ENCODE assay signal across 8 cellular contexts in genomic region chr15:44784918-44785274, GRCh38. TPM values are rescaled to one million over a fixed set of nuclear protein-coding genes. Genes with fewer than 3 reads are reported as not detected.
DNase-seq lines count a peak whose midpoint lies in the region; ATAC-seq, FAIRE-seq and TF ChIP-seq lines count a peak whose summit lies in the region.
"Not testable (repeated sequence)": the region's sequence is repeated elsewhere in the genome, so short reads cannot be mapped to it uniquely, and the experiment has no call there.

No MANE protein-coding gene starts in this region.

- TF ChIP-seq RAD21 in A549 (conservative IDR thresholded peaks at IDR 0.05 in 1 of 2, IDR thresholded peaks at IDR 0.05 in 1 of 2): not testable (repeated sequence)

- in situ Hi-C loops in GM23248 (cut with MboI): not testable (repeated sequence)

- not testable (repeated sequence) for ATAC-seq in A549; activated T-helper 17 cell treated with anti-CD3 and anti-CD28 coated beads, Interleukin-2, amount 50 U/mL, for 72 hours (replicated peaks)

- H3K27ac ChIP-seq in A549, GM23248: not testable (repeated sequence)
- H3K27ac ChIP-seq in SJCRH30 (peak overlapping the region; percentile 95), hepatocyte (peak overlapping the region; percentile 94)

- H3K9me3 Mint-ChIP-seq in activated T-helper 17 cell treated with anti-CD3 and anti-CD28 coated beads, Interleukin-2, amount 50 U/mL, for 72 hours; chondrocyte (ENCODE audit: low read depth); neural crest cell; stimulated activated naive CD8-positive, alpha-beta T cell treated with anti-CD3 and anti-CD28 coated beads, Interleukin-15, Interleukin-2, amounts not matched to agents 100 ng/mL and 50 ng/mL, for 24 hours: not testable (repeated sequence)

- H3K9me3 ChIP-seq in A549; GM23248 (ENCODE audit: low read depth); SJCRH30 (replicated peaks); hepatocyte (ENCODE audit: low read depth): not testable (repeated sequence)

- not testable (repeated sequence) for TF ChIP-seq EP300 in A549 (IDR thresholded peaks at IDR 0.05)

- H3K79me2 ChIP-seq in GM23248 (ENCODE audit: insufficient read depth); hepatocyte: not testable (repeated sequence)

- not testable (repeated sequence) for H3F3A ChIP-seq in GM23248 (ENCODE audit: insufficient read depth)

- H3K4me3 ChIP-seq in A549 (peak overlapping the region; percentile 65; the same call in 2 of the 3 replicates), GM23248 (peak overlapping the region; percentile 77), SJCRH30 (peak overlapping the region; percentile 76)
- H3K4me3 ChIP-seq in hepatocyte: not testable (repeated sequence)

- not testable (repeated sequence) for TF ChIP-seq POLR2A in A549 (IDR thresholded peaks at IDR 0.05; ENCODE audit: low read length)

- not testable (repeated sequence) for H3K4me1 Mint-ChIP-seq in activated T-helper 17 cell treated with anti-CD3 and anti-CD28 coated beads, Interleukin-2, amount 50 U/mL, for 72 hours; chondrocyte (ENCODE audit: low read depth)
- H3K4me1 Mint-ChIP-seq in neural crest cell: peaks cover 10% of the 10 kb centered on the region
- peaks cover 59% of the 10 kb centered on the region for H3K4me1 Mint-ChIP-seq in stimulated activated naive CD8-positive, alpha-beta T cell treated with anti-CD3 and anti-CD28 coated beads, Interleukin-15, Interleukin-2, amounts not matched to agents 100 ng/mL and 50 ng/mL, for 24 hours (ENCODE audit: low read depth)

- H3K9me2 ChIP-seq in GM23248 (ENCODE audit: insufficient read depth); hepatocyte (replicated peaks; ENCODE audit: insufficient read depth): not testable (repeated sequence)

- TF ChIP-seq CTCF in A549 (IDR thresholded peaks at IDR 0.05); hepatocyte (IDR thresholded peaks at IDR 0.05; ENCODE audit: poor library complexity); neural crest cell (conservative IDR thresholded peaks at IDR 0.05): not testable (repeated sequence)
- peak; percentile 51 for TF ChIP-seq CTCF in chondrocyte (IDR thresholded peaks at IDR 0.05)

- peak overlapping the region; percentile 76 for H3K4me3 Mint-ChIP-seq in activated T-helper 17 cell treated with anti-CD3 and anti-CD28 coated beads, Interleukin-2, amount 50 U/mL, for 72 hours
- H3K4me3 Mint-ChIP-seq in chondrocyte (ENCODE audit: unreplicated experiment): peak overlapping the region; percentile 95
- H3K4me3 Mint-ChIP-seq in neural crest cell: peak overlapping the region; percentile 94
- H3K4me3 Mint-ChIP-seq in stimulated activated naive CD8-positive, alpha-beta T cell treated with anti-CD3 and anti-CD28 coated beads, Interleukin-15, Interleukin-2, amounts not matched to agents 100 ng/mL and 50 ng/mL, for 24 hours: peak overlapping the region; percentile 85

- not testable (repeated sequence) for H3K4me2 ChIP-seq in A549; GM23248 (ENCODE audit: unreplicated experiment)
- peak overlapping the region; percentile 75 for H3K4me2 ChIP-seq in hepatocyte

- 0 out of 2 replicates have a peak overlapping the region, but pooled peaks have one; percentile 97 for H2AFZ ChIP-seq in GM23248
- H2AFZ ChIP-seq in hepatocyte: not testable (repeated sequence)

- H4K20me1 ChIP-seq in GM23248 (ENCODE audit: insufficient read depth); hepatocyte (ENCODE audit: insufficient read depth, poor library complexity, severe bottlenecking): not testable (repeated sequence)

- FAIRE-seq in A549 (lab: Jason Lieb, UNC): not testable (repeated sequence)

- H3K9ac ChIP-seq in GM23248: peak overlapping the region; percentile 80

- H3K4me1 ChIP-seq in A549; GM23248 (ENCODE audit: insufficient read depth); hepatocyte (ENCODE audit: insufficient read depth): not testable (repeated sequence)
- peaks cover 32% of the 10 kb centered on the region for H3K4me1 ChIP-seq in SJCRH30

- 26% methylated on average over 5 of the region's 5 CpGs for WGBS in A549 (ENCODE audit: missing lambda C conversion rate)
- WGBS in GM23248 (ENCODE audit: low coverage in 1 of 2, low lambda C conversion rate in 2 of 2, missing lambda C conversion rate in 2 of 2), 2 experiments: 46 to 53% methylated on average over 5 of the region's 5 CpGs
- WGBS in hepatocyte (ENCODE audit: low lambda C conversion rate, missing lambda C conversion rate): 69% methylated on average over 5 of the region's 5 CpGs

- not testable (repeated sequence) for H3K27me3 Mint-ChIP-seq in activated T-helper 17 cell treated with anti-CD3 and anti-CD28 coated beads, Interleukin-2, amount 50 U/mL, for 72 hours; neural crest cell (ENCODE audit: low read depth); stimulated activated naive CD8-positive, alpha-beta T cell treated with anti-CD3 and anti-CD28 coated beads, Interleukin-15, Interleukin-2, amounts not matched to agents 100 ng/mL and 50 ng/mL, for 24 hours
- peaks cover 21% of the 10 kb centered on the region for H3K27me3 Mint-ChIP-seq in chondrocyte (ENCODE audit: low read depth)

- POLR2A ChIA-PET in A549 (lab: Yijun Ruan, JAX): not testable (repeated sequence)

- H3K36me3 ChIP-seq in GM23248 (ENCODE audit: low read depth); SJCRH30; hepatocyte (replicated peaks; ENCODE audit: insufficient read depth, low read depth): not testable (repeated sequence)

- peak overlapping the region; percentile 89 for H3K27ac Mint-ChIP-seq in activated T-helper 17 cell treated with anti-CD3 and anti-CD28 coated beads, Interleukin-2, amount 50 U/mL, for 72 hours
- not testable (repeated sequence) for H3K27ac Mint-ChIP-seq in chondrocyte (ENCODE audit: unreplicated experiment); neural crest cell (ENCODE audit: unreplicated experiment)
- H3K27ac Mint-ChIP-seq in stimulated activated naive CD8-positive, alpha-beta T cell treated with anti-CD3 and anti-CD28 coated beads, Interleukin-15, Interleukin-2, amounts not matched to agents 100 ng/mL and 50 ng/mL, for 24 hours: peak overlapping the region; percentile 86

- not testable (repeated sequence) for H3K27me3 ChIP-seq in GM23248 (replicated peaks; ENCODE audit: insufficient read depth); SJCRH30; hepatocyte

- CTCF ChIA-PET in A549 (lab: Yijun Ruan, JAX): not testable (repeated sequence)

- not testable (repeated sequence) for DNase-seq in A549 (ENCODE audit: low read depth in 1 of 2, low spot score in 1 of 2); GM23248; SJCRH30; chondrocyte (ENCODE audit: low spot score); hepatocyte (ENCODE audit: low spot score); neural crest cell (ENCODE audit: low read depth, low spot score)

- H3K36me3 Mint-ChIP-seq in activated T-helper 17 cell treated with anti-CD3 and anti-CD28 coated beads, Interleukin-2, amount 50 U/mL, for 72 hours (ENCODE audit: low read depth); chondrocyte (ENCODE audit: low read depth); neural crest cell (ENCODE audit: low read depth); stimulated activated naive CD8-positive, alpha-beta T cell treated with anti-CD3 and anti-CD28 coated beads, Interleukin-15, Interleukin-2, amounts not matched to agents 100 ng/mL and 50 ng/mL, for 24 hours (ENCODE audit: low read depth): not testable (repeated sequence)

RNA-seq across cellular contexts. Expression of gene TRIM69, which starts 48.6 kb away (rescaled TPM):
- 9.3 and 10.4 TPM in 2 replicates for polyA plus RNA-seq in A549 (2011; rRNA removed)
- 2.6 and 2.9 TPM in 2 replicates for polyA plus RNA-seq in A549 (2012; cell fraction: cytosol; rRNA removed)
- polyA plus RNA-seq in A549 (2012; cell fraction: nucleus; rRNA removed): 1.5 and 2.7 TPM in 2 replicates
- polyA plus RNA-seq in A549 (2017; fragmentation: RNase III; extraction: RNeasy Plus Mini Kit Qiagen cat#74134 plus additional on column Dnase treatment): 6.0 to 9.9 TPM (median 9.0 TPM) in 3 replicates
- polyA minus RNA-seq in A549 (2011; rRNA and poly(A)+ RNA removed): 6.3 and 7.3 TPM in 2 replicates
- 9.2 and 9.7 TPM in 2 replicates for total RNA-seq in GM23248 (2014; rRNA removed; shearing (Covaris generic))
- polyA plus RNA-seq in GM23248 (2016; fragmentation: Nextera tagmentation; extraction: Ambion mirVana): 8.9 and 9.8 TPM in 2 replicates
- 13.9 and 15.7 TPM in 2 replicates for total RNA-seq in SJCRH30 (2014; rRNA removed; shearing (Covaris generic))
- total RNA-seq in activated T-helper 17 cell treated with anti-CD3 and anti-CD28 coated beads, Interleukin-2, amount 50 U/mL, for 72 hours: 100 to 1,000 TPM in 1 of 2 donors, 10 to 100 TPM in 1; 40.3 to 100 TPM
- total RNA-seq in chondrocyte: 9.7 to 16.6 TPM (median 12.9 TPM) in 3 replicates
- 10.8 and 11.0 TPM in 2 replicates for total RNA-seq in hepatocyte
- polyA plus RNA-seq in hepatocyte: 6.5 and 9.7 TPM in 2 replicates
- 15.2 and 16.3 TPM in 2 replicates for total RNA-seq in neural crest cell
